Comparison of ENCODE assay signal across 8 cellular contexts in genomic region chr1:179706339-179706941, GRCh38. TPM values are rescaled to one million over a fixed set of nuclear protein-coding genes. Genes with fewer than 3 reads are reported as not detected.
A peak's percentile ranks its signal among the peaks of the same experiment; 100 is the strongest.
DNase-seq lines count a peak whose midpoint lies in the region; ATAC-seq and TF ChIP-seq lines count a peak whose summit lies in the region.

No MANE protein-coding gene starts in this region.

- no peak for TF ChIP-seq POLR2A in body of pancreas (IDR thresholded peaks at IDR 0.05)

- H3K27ac ChIP-seq in body of pancreas, result no peak overlapping the region

- no peaks in the 10 kb centered on the region for H3K9me3 ChIP-seq in body of pancreas

- WGBS in body of pancreas, 2 donors, result 1% methylated on average over 3 of the region's 3 CpGs

- H3K4me3 ChIP-seq in body of pancreas (no peak overlapping the region), kidney epithelial cell (ENCODE audit: low read depth, low read length) (no peak overlapping the region)

- H3K36me3 ChIP-seq in body of pancreas (replicated peaks in 1 of 2; ENCODE audit: insufficient read depth in 1 of 2, low read depth in 2 of 2) (no peaks in the 10 kb centered on the region), kidney epithelial cell (ENCODE audit: control insufficient read depth, insufficient read depth, low read length) (no peaks in the 10 kb centered on the region)

- ATAC-seq in body of pancreas, result no peak
- no peak for ATAC-seq in GM18870 (IDR thresholded peaks at IDR 0.05; ENCODE audit: unreplicated experiment)

- intact Hi-C loops in body of pancreas (cut with DNase I), result loop anchor here (5.0 kb wide), 1 partner anchor 106 kb away; no protein-coding TSS in a partner anchor

- peak; percentile 64 to 85 (median 78) for TF ChIP-seq CTCF in body of pancreas (IDR thresholded peaks at IDR 0.05)
- TF ChIP-seq CTCF in kidney epithelial cell (IDR thresholded peaks at IDR 0.05; ENCODE audit: insufficient read depth, low read length, poor library complexity, severe bottlenecking), result peak; percentile 71

- peak; percentile 38 for DNase-seq in activated gamma-delta T cell treated with Interleukin-2 at 50 U/mL for 16 hours
- no peak for DNase-seq in activated gamma-delta T cell (lab: John Stamatoyannopoulos, UW)
- DNase-seq in NCI-H1417 treated with DMSO at 0.1 percent for 48 hours (lab: John Stamatoyannopoulos, UW), result peak; percentile 0
- DNase-seq in T-helper 2 cell, result peak in 4 of 5 experiments; percentile 7 to 62 (median 32)
- peak; percentile 55 to 64 (median 61) for DNase-seq in body of pancreas
- DNase-seq in kidney epithelial cell (ENCODE audit: low read depth), result no peak
- peak; percentile 33 to 44 for DNase-seq in stimulated activated CD4-positive, alpha-beta T cell treated with anti-CD3 and anti-CD28 coated beads, Interleukin-4, amount 100 ng/mL, for 4 hours

- H3K27me3 ChIP-seq in body of pancreas (no peaks in the 10 kb centered on the region), kidney epithelial cell (ENCODE audit: control insufficient read depth, insufficient read depth, low read length) (no peaks in the 10 kb centered on the region)

- peaks cover 12% of the 10 kb centered on the region for H3K4me1 ChIP-seq in body of pancreas

RNA-seq across cellular contexts. Expression of gene FAM163A, which starts 36.7 kb away (rescaled TPM):
- total RNA-seq in body of pancreas (under 1 TPM in 1 of 2 donors, not detected in 1; 0.26 TPM), kidney epithelial cell (0.17 and 0.21 TPM in 2 replicates)

Comparison
In these comparisons a context has a peak if more than half of its experiments do, and no peak if none do; other contexts are left out.
1. DNase-seq: peak in activated gamma-delta T cell treated with Interleukin-2 at 50 U/mL for 16 hours (single experiment), NCI-H1417 treated with DMSO at 0.1 percent for 48 hours (single experiment), T-helper 2 cell (4 of 5), body of pancreas (4 of 4) and stimulated activated CD4-positive, alpha-beta T cell treated with anti-CD3 and anti-CD28 coated beads, Interleukin-4, amount 100 ng/mL, for 4 hours (2 of 2); none in activated gamma-delta T cell (single experiment) and kidney epithelial cell (single experiment).